In the genomic region with DNA sequence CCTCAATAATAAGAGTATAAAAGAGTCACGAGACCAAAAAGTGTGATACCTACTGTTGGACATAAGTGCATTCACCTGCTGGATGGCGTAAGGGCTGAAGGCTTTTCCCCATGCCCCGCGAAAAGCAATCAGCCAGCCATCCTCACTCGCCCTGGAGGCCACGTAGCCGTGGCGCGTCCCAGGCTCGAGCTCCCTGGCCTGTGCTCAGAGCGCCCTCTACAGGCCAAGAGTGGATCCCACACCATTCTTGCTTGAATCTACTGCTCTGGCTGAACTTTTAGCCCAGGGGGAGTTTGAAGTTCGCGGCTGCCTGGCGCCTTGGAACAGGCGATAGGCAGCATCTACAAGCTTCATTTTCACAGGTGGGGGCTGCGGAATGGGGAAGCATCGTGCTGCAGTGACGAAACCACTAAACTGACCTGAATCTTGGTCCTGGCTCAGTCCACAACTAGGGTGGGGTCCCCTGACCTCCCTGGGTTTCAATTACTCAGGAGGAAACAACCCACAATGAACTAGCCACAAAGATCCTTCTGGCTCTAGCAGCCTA, we compare ENCODE assay signal across 1 cellular context.
TF ChIP-seq lines count a peak whose summit lies in the region.

No MANE protein-coding gene starts in this region.

TF ChIP-seq in HEK293, 187 proteins besides CTCF, POLR2A, EP300 and RAD21 (continued from another document):
- TF ChIP-seq ZNF211 (tag by site-specific recombination; IDR thresholded peaks at IDR 0.05; ENCODE audit: low read depth) (no peak), ZNF580 (tag by site-specific recombination; IDR thresholded peaks at IDR 0.05) (no peak), ZFHX2 (tag by site-specific recombination; conservative IDR thresholded peaks at IDR 0.05) (no peak), ZNF664 (tag by site-specific recombination; IDR thresholded peaks at IDR 0.05) (no peak), ZNF514 (tag by site-specific recombination; IDR thresholded peaks at IDR 0.05) (no peak), ZNF707 (tag by site-specific recombination; IDR thresholded peaks at IDR 0.05) (no peak), HIC1 (tag by site-specific recombination; IDR thresholded peaks at IDR 0.05) (no peak), ZNF239 (tag by site-specific recombination; IDR thresholded peaks at IDR 0.05) (no peak), ZNF501 (tag by site-specific recombination; IDR thresholded peaks at IDR 0.05) (no peak), BCL11A (tag by site-specific recombination; IDR thresholded peaks at IDR 0.05; ENCODE audit: low read depth) (no peak), ZNF596 (tag by site-specific recombination; IDR thresholded peaks at IDR 0.05) (no peak), ZNF184 (tag by site-specific recombination; IDR thresholded peaks at IDR 0.05) (no peak), ZNF37A (tag by site-specific recombination; IDR thresholded peaks at IDR 0.05) (no peak), ZNF510 (tag by site-specific recombination; IDR thresholded peaks at IDR 0.05; ENCODE audit: insufficient replicate concordance) (no peak), ZFP37 (tag by site-specific recombination; IDR thresholded peaks at IDR 0.05) (peak; percentile 32; the same call in 1 of the 2 replicates), ZNF660 (tag by site-specific recombination; IDR thresholded peaks at IDR 0.05) (peak; percentile 95), ZNF571 (tag by site-specific recombination; IDR thresholded peaks at IDR 0.05) (no peak), ZNF16 (tag by site-specific recombination; IDR thresholded peaks at IDR 0.05; ENCODE audit: low read depth) (no peak), ZNF175 (tag by site-specific recombination; IDR thresholded peaks at IDR 0.05) (no peak), OSR2 (tag by site-specific recombination; IDR thresholded peaks at IDR 0.05) (no peak), ZNF426 (tag by site-specific recombination; IDR thresholded peaks at IDR 0.05) (no peak), ZNF645 (tag by site-specific recombination; IDR thresholded peaks at IDR 0.05) (no peak), ZBTB6 (tag by site-specific recombination; IDR thresholded peaks at IDR 0.05) (peak; percentile 8; the same call in 1 of the 2 replicates), ZNF324 (tag by site-specific recombination; IDR thresholded peaks at IDR 0.05) (no peak)
- TF ChIP-seq, protein P1, sequence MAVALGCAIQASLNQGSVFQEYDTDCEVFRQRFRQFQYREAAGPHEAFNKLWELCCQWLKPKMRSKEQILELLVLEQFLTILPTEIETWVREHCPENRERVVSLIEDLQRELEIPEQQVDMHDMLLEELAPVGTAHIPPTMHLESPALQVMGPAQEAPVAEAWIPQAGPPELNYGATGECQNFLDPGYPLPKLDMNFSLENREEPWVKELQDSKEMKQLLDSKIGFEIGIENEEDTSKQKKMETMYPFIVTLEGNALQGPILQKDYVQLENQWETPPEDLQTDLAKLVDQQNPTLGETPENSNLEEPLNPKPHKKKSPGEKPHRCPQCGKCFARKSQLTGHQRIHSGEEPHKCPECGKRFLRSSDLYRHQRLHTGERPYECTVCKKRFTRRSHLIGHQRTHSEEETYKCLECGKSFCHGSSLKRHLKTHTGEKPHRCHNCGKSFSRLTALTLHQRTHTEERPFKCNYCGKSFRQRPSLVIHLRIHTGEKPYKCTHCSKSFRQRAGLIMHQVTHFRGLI (tag by site-specific recombination; IDR thresholded peaks at IDR 0.05) = no peak
